Comparison of ENCODE assay signal across 12 cellular contexts in genomic region chr15:74421302-74422245, GRCh38. TPM values are rescaled to one million over a fixed set of nuclear protein-coding genes. Genes with fewer than 3 reads are reported as not detected.
DNase-seq lines count a peak whose midpoint lies in the region; ATAC-seq and TF ChIP-seq lines count a peak whose summit lies in the region.
"Had no signal": no experiment of that assay in that cellular context is flagged by ENCODE, and none has a peak within 500 bp of the region (broad histone marks: within the 10 kb centered on the region; RNA-seq: fewer than 3 reads in every experiment).

No MANE protein-coding gene starts in this region.

- H2AFZ ChIP-seq in Loucy (ENCODE audit: low read length): no peak overlapping the region
- H2AFZ ChIP-seq in neuronal stem cell (ENCODE audit: low read length): peak overlapping the region; percentile 57

- no peaks in the 10 kb centered on the region for H3K9me3 ChIP-seq in Loucy (ENCODE audit: insufficient read depth, low read depth, low read length)
- H3K9me3 ChIP-seq in neuronal stem cell (replicated peaks in 1 of 2; ENCODE audit: control insufficient read depth in 2 of 2, insufficient read depth in 1 of 2, low read depth in 1 of 2, low read length in 2 of 2): no peaks in the 10 kb centered on the region
- H3K9me3 ChIP-seq: thoracic aorta had no signal

- H3K36me3 ChIP-seq in Loucy (ENCODE audit: insufficient read depth, low read length): peaks cover 13% of the 10 kb centered on the region; the same call in 1 of the 2 replicates
- peaks cover under 1 to 7% of the 10 kb centered on the region in 2 donors for H3K36me3 ChIP-seq in neuronal stem cell (replicated peaks in 1 of 2; ENCODE audit: control insufficient read depth in 2 of 2, insufficient read depth in 2 of 2, low read length in 2 of 2)
- H3K36me3 ChIP-seq: thoracic aorta had no signal

- no peak for ATAC-seq in HG03442 (IDR thresholded peaks at IDR 0.05; ENCODE audit: unreplicated experiment)
- ATAC-seq in HG02678 (IDR thresholded peaks at IDR 0.05; ENCODE audit: unreplicated experiment): no peak
- ATAC-seq: foreskin keratinocyte, T-cell had no signal

- peak overlapping the region; percentile 94 for H2AK5ac ChIP-seq in neuronal stem cell (ENCODE audit: low read depth, low read length)

- H3K4me2 ChIP-seq in Loucy (ENCODE audit: low read depth, low read length, poor library complexity, severe bottlenecking) (no peak overlapping the region), neuronal stem cell (ENCODE audit: insufficient read depth, low read length, poor library complexity, severe bottlenecking) (no peak overlapping the region)

- H2BK12ac ChIP-seq in neuronal stem cell (ENCODE audit: low read length): peak overlapping the region; percentile 92

- peak overlapping the region; percentile 59 for H3K4ac ChIP-seq in neuronal stem cell (ENCODE audit: low read length)

- H3K9ac ChIP-seq in Loucy (ENCODE audit: low read depth, low read length, poor library complexity, severe bottlenecking): peak overlapping the region; percentile 12
- peak overlapping the region; percentile 70 for H3K9ac ChIP-seq in neuronal stem cell (ENCODE audit: low read depth, low read length, poor library complexity)

- H2BK5ac ChIP-seq in neuronal stem cell (ENCODE audit: low read length): peak overlapping the region; percentile 90

- peak overlapping the region; percentile 72 for H2BK15ac ChIP-seq in neuronal stem cell (ENCODE audit: low read length)

- no peak for TF ChIP-seq CTCF in Loucy (conservative IDR thresholded peaks at IDR 0.05; ENCODE audit: low read length)

- H3F3A ChIP-seq in Loucy (ENCODE audit: low read depth): no peaks in the 10 kb centered on the region

- H3K27ac ChIP-seq in cingulate gyrus (ENCODE audit: low read depth, low read length): peak overlapping the region; percentile 99
- peak overlapping the region; percentile 24 for H3K27ac ChIP-seq in neuronal stem cell (replicated peaks; ENCODE audit: low read length)
- H3K27ac ChIP-seq: thoracic aorta had no signal

- H4K91ac ChIP-seq in neuronal stem cell (ENCODE audit: low read depth, low read length, poor library complexity): peak overlapping the region; percentile 26

- H3K79me1 ChIP-seq in neuronal stem cell (ENCODE audit: low read depth, low read length): peaks cover 6% of the 10 kb centered on the region

- no peaks in the 10 kb centered on the region for H3K9me2 ChIP-seq in Loucy (replicated peaks; ENCODE audit: low read depth, low read length)

- H3K79me2 ChIP-seq in Loucy (ENCODE audit: insufficient read depth, low read length): peaks cover 94% of the 10 kb centered on the region

- no peak overlapping the region for H4K8ac ChIP-seq in neuronal stem cell (ENCODE audit: low read depth, low read length)

- peaks cover 33% of the 10 kb centered on the region for H3K4me1 ChIP-seq in Loucy (ENCODE audit: insufficient read depth, low read length, poor library complexity, severe bottlenecking)
- H3K4me1 ChIP-seq in neuronal stem cell (ENCODE audit: control insufficient read depth in 2 of 2, insufficient read depth in 1 of 2, low read depth in 1 of 2, low read length in 2 of 2): peaks cover 28 to 45% of the 10 kb centered on the region in 2 donors

- WGBS in neuronal stem cell (ENCODE audit: extremely low coverage in 2 of 2, insufficient read length in 2 of 2, insufficient replicate concordance in 1 of 2), 2 donors: no CpG with 5 or more reads among the region's 20 CpGs

- peak overlapping the region; percentile 67 for H3K14ac ChIP-seq in neuronal stem cell (ENCODE audit: low read length)

- H3K27me3 ChIP-seq in Loucy (ENCODE audit: insufficient read depth, low read length, poor library complexity, severe bottlenecking) (no peaks in the 10 kb centered on the region), neuronal stem cell (ENCODE audit: control insufficient read depth in 3 of 3, insufficient read depth in 3 of 3, low read depth in 1 of 3, low read length in 3 of 3) (no peaks in the 10 kb centered on the region)
- H3K27me3 ChIP-seq: foreskin keratinocyte had no signal

- peaks cover 13% of the 10 kb centered on the region for H4K20me1 ChIP-seq in Loucy (ENCODE audit: insufficient read depth, low read length, poor library complexity, severe bottlenecking)

- H3K18ac ChIP-seq in neuronal stem cell (ENCODE audit: low read length): peak overlapping the region; percentile 89

- H3K23ac ChIP-seq in neuronal stem cell (ENCODE audit: low read depth, low read length, poor library complexity): peak overlapping the region; percentile 76

- DNase-seq in C1 segment of cervical spinal cord (lab: John Stamatoyannopoulos, UW): peak in 13 of 14 donors; percentile 19 to 96 (median 83)
- no peak for DNase-seq in neuronal stem cell (ENCODE audit: low spot score)
- no peak for DNase-seq in NCI-H1436 (lab: John Stamatoyannopoulos, UW)
- DNase-seq in activated T-cell treated with anti-CD3 and anti-CD28 coated beads, Interleukin-2, amount 50 U/mL, for 48 hours: no peak
- DNase-seq: foreskin keratinocyte, NCI-H524 treated with DMSO at 0.1 percent for 48 hours, T-cell had no signal

- no peak overlapping the region for H2BK120ac ChIP-seq in neuronal stem cell (ENCODE audit: low read depth, low read length)

- H3K4me3 ChIP-seq in Loucy (ENCODE audit: low read length, poor library complexity, severe bottlenecking) (no peak overlapping the region), neuronal stem cell (ENCODE audit: low read length in 2 of 2) (no peak overlapping the region)
- H3K4me3 ChIP-seq: thoracic aorta had no signal

RNA-seq across cellular contexts. Expression of gene SEMA7A, which starts 12.2 kb away (rescaled TPM):
- polyA plus RNA-seq in neuronal stem cell (2013, experiment 1 of 2): 10.3 TPM
- 10.3 TPM for polyA plus RNA-seq in neuronal stem cell (2013, experiment 2 of 2)

RNA-seq across cellular contexts. Expression of gene UBL7, which starts 39.4 kb away (rescaled TPM):
- polyA plus RNA-seq in neuronal stem cell (2013, experiment 1 of 2): 45.9 TPM
- 44.1 TPM for polyA plus RNA-seq in neuronal stem cell (2013, experiment 2 of 2)

RNA-seq across cellular contexts. Expression of gene CYP11A1, which starts 54.1 kb away (rescaled TPM):
- polyA plus RNA-seq in neuronal stem cell (2013, experiment 1 of 2): 0.77 TPM
- 0.80 TPM for polyA plus RNA-seq in neuronal stem cell (2013, experiment 2 of 2)

Comparison
In these comparisons a context has a peak if more than half of its experiments do, and no peak if none do; other contexts are left out.
1. DNase-seq: peak in C1 segment of cervical spinal cord (13 of 14); none in neuronal stem cell (single experiment), NCI-H1436 (single experiment) and activated T-cell treated with anti-CD3 and anti-CD28 coated beads, Interleukin-2, amount 50 U/mL, for 48 hours (0 of 2).